Comparison of ENCODE assay signal across 26 cellular contexts in the genomic region with DNA sequence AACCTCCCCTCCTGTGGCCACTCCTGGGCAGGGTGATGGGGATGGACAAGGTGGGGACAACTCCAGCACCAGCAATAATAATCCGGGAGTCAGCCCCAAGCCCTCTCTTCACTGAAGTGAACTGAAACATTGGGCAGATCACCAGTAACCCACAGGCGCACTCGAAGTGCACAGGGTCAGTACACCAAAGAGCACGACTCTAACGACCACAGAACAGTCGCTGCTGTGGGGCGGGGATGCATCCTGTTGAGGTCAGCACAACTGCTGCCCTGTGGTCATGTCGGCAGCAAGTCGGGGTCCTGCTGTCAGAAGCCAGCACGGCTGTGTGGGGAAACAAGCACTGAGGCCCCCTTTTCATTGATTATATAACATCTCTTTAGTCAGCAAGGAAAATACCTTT. TPM values are rescaled to one million over a fixed set of nuclear protein-coding genes. Genes with fewer than 3 reads are reported as not detected.
DNase-seq lines count a peak whose midpoint lies in the region; ATAC-seq and TF ChIP-seq lines count a peak whose summit lies in the region.
"Had no signal": no experiment of that assay in that cellular context is flagged by ENCODE, and none has a peak within 500 bp of the region (broad histone marks: within the 10 kb centered on the region; RNA-seq: fewer than 3 reads in every experiment).

No MANE protein-coding gene starts in this region.

- TF ChIP-seq CTCF in activated CD8-positive, alpha-beta T cell treated with anti-CD3 and anti-CD28 coated beads for 36 hours (IDR thresholded peaks at IDR 0.05): no peak
- no peak for TF ChIP-seq CTCF in left ventricle myocardium inferior (IDR thresholded peaks at IDR 0.05; ENCODE audit: borderline replicate concordance)
- TF ChIP-seq CTCF in NB4 (IDR thresholded peaks at IDR 0.05; ENCODE audit: low read depth, low read length): no peak
- TF ChIP-seq CTCF in progenitor cell of endocrine pancreas (IDR thresholded peaks at IDR 0.05; ENCODE audit: unreplicated experiment): no peak

- peaks cover 48% of the 10 kb centered on the region for H3K4me1 Mint-ChIP-seq in activated CD8-positive, alpha-beta T cell treated with anti-CD3 and anti-CD28 coated beads, Interleukin-2, amount 10 ng/mL, durations not matched to agents 7 days and 5 days (ENCODE audit: low read depth)
- H3K4me1 Mint-ChIP-seq in activated CD8-positive, alpha-beta T cell treated with anti-CD3 and anti-CD28 coated beads for 36 hours (ENCODE audit: low read depth): peaks cover 16% of the 10 kb centered on the region
- H3K4me1 Mint-ChIP-seq in progenitor cell of endocrine pancreas (ENCODE audit: low read depth): no peaks in the 10 kb centered on the region

- DNase-seq in activated CD8-positive, alpha-beta T cell treated with anti-CD3 and anti-CD28 coated beads, Interleukin-2, amount 10 ng/mL, durations not matched to agents 7 days and 5 days: no peak
- DNase-seq in activated CD8-positive, alpha-beta T cell treated with anti-CD3 and anti-CD28 coated beads for 36 hours: no peak
- DNase-seq in Right ventricle myocardium superior (peak; percentile 31), left ventricle myocardium inferior (no peak), NB4 (ENCODE audit: low read depth) (peak; percentile 36), progenitor cell of endocrine pancreas (ENCODE audit: low spot score, unreplicated experiment) (no peak), pons (ENCODE audit: low spot score) (no peak)
- DNase-seq: CD4-positive, CD25-positive, alpha-beta regulatory T cell; DMS153; DND-41; H7; Kasumi-1; MV-4-11; NCI-H1105 treated with DMSO at 0.1 percent for 48 hours; NCI-H146; NCI-H1930; NCI-H2107; NCI-H446; NCI-H524 treated with DMSO at 0.1 percent for 48 hours; NCI-H774; PC-3 had no signal

- peak overlapping the region; percentile 39 for H3K27ac Mint-ChIP-seq in activated CD8-positive, alpha-beta T cell treated with anti-CD3 and anti-CD28 coated beads, Interleukin-2, amount 10 ng/mL, durations not matched to agents 7 days and 5 days
- no peak overlapping the region for H3K27ac Mint-ChIP-seq in activated CD8-positive, alpha-beta T cell treated with anti-CD3 and anti-CD28 coated beads for 36 hours
- peak overlapping the region; percentile 64 for H3K27ac Mint-ChIP-seq in progenitor cell of endocrine pancreas
- H3K27ac Mint-ChIP-seq: CD4-positive, CD25-positive, alpha-beta regulatory T cell had no signal

- no peak overlapping the region for H3K27ac ChIP-seq in left ventricle myocardium inferior (replicated peaks)
- H3K27ac ChIP-seq: BLaER1, GM23248, SJSA1 had no signal

- no peak overlapping the region for H3K4me3 Mint-ChIP-seq in activated CD8-positive, alpha-beta T cell treated with anti-CD3 and anti-CD28 coated beads, Interleukin-2, amount 10 ng/mL, durations not matched to agents 7 days and 5 days
- H3K4me3 Mint-ChIP-seq in activated CD8-positive, alpha-beta T cell treated with anti-CD3 and anti-CD28 coated beads for 36 hours: no peak overlapping the region
- no peak overlapping the region for H3K4me3 Mint-ChIP-seq in progenitor cell of endocrine pancreas (ENCODE audit: low read depth)

- CTCF ChIA-PET in activated CD8-positive, alpha-beta T cell treated with anti-CD3 and anti-CD28 coated beads, Interleukin-2, amount 10 ng/mL, durations not matched to agents 7 days and 5 days (lab: Charles Lee): interaction anchor here (0.8 kb wide), 1 partner anchor 13 kb away, joined by 3 read pairs; no protein-coding TSS in a partner anchor
- CTCF ChIA-PET in activated CD8-positive, alpha-beta T cell treated with anti-CD3 and anti-CD28 coated beads for 36 hours (lab: Charles Lee): interaction anchor here (1.3 kb wide), 1 partner anchor 8 kb away, joined by 3 read pairs; no protein-coding TSS in a partner anchor

- no peaks in the 10 kb centered on the region for H3K9me3 ChIP-seq in left ventricle myocardium inferior (replicated peaks)
- H3K9me3 ChIP-seq: BLaER1, SJSA1 had no signal

- H3K36me3 Mint-ChIP-seq in activated CD8-positive, alpha-beta T cell treated with anti-CD3 and anti-CD28 coated beads, Interleukin-2, amount 10 ng/mL, durations not matched to agents 7 days and 5 days (ENCODE audit: low read depth): peaks cover 51% of the 10 kb centered on the region
- peaks cover 47% of the 10 kb centered on the region for H3K36me3 Mint-ChIP-seq in activated CD8-positive, alpha-beta T cell treated with anti-CD3 and anti-CD28 coated beads for 36 hours (ENCODE audit: low read depth)
- peaks cover 23% of the 10 kb centered on the region for H3K36me3 Mint-ChIP-seq in progenitor cell of endocrine pancreas (ENCODE audit: insufficient read depth)

- peaks cover 5% of the 10 kb centered on the region for H3K4me1 ChIP-seq in left ventricle myocardium inferior
- H3K4me1 ChIP-seq: SJSA1 had no signal

- intact Hi-C loops in activated CD8-positive, alpha-beta T cell treated with anti-CD3 and anti-CD28 coated beads for 36 hours (cut with micrococcal nuclease): no loop called here
- intact Hi-C loops in Right ventricle myocardium superior (cut with DNase I): no loop called here
- intact Hi-C loops in left ventricle myocardium inferior (cut with micrococcal nuclease): no loop called here

- no peaks in the 10 kb centered on the region for H3K27me3 Mint-ChIP-seq in activated CD8-positive, alpha-beta T cell treated with anti-CD3 and anti-CD28 coated beads, Interleukin-2, amount 10 ng/mL, durations not matched to agents 7 days and 5 days (ENCODE audit: low read depth)
- no peaks in the 10 kb centered on the region for H3K27me3 Mint-ChIP-seq in activated CD8-positive, alpha-beta T cell treated with anti-CD3 and anti-CD28 coated beads for 36 hours
- H3K27me3 Mint-ChIP-seq in progenitor cell of endocrine pancreas: no peaks in the 10 kb centered on the region
- H3K27me3 Mint-ChIP-seq: CD4-positive, CD25-positive, alpha-beta regulatory T cell had no signal

- no peaks in the 10 kb centered on the region for H3K27me3 ChIP-seq in left ventricle myocardium inferior (ENCODE audit: low read depth)
- H3K27me3 ChIP-seq: BLaER1, SJSA1 had no signal

- POLR2A ChIA-PET in activated CD8-positive, alpha-beta T cell treated with anti-CD3 and anti-CD28 coated beads, Interleukin-2, amount 10 ng/mL, durations not matched to agents 7 days and 5 days (lab: Charles Lee): no interaction called here
- POLR2A ChIA-PET in activated CD8-positive, alpha-beta T cell treated with anti-CD3 and anti-CD28 coated beads for 36 hours (lab: Charles Lee): interaction anchor here (1.0 kb wide), 1 partner anchor 180 kb away, joined by 4 read pairs; no protein-coding TSS in a partner anchor

- no peaks in the 10 kb centered on the region for H3K9me3 Mint-ChIP-seq in activated CD8-positive, alpha-beta T cell treated with anti-CD3 and anti-CD28 coated beads, Interleukin-2, amount 10 ng/mL, durations not matched to agents 7 days and 5 days (ENCODE audit: insufficient read depth)
- no peaks in the 10 kb centered on the region for H3K9me3 Mint-ChIP-seq in activated CD8-positive, alpha-beta T cell treated with anti-CD3 and anti-CD28 coated beads for 36 hours
- no peaks in the 10 kb centered on the region for H3K9me3 Mint-ChIP-seq in progenitor cell of endocrine pancreas (ENCODE audit: low read depth)
- H3K9me3 Mint-ChIP-seq: CD4-positive, CD25-positive, alpha-beta regulatory T cell had no signal

- ATAC-seq in activated CD8-positive, alpha-beta T cell treated with anti-CD3 and anti-CD28 coated beads, Interleukin-2, amount 10 ng/mL, durations not matched to agents 7 days and 5 days: no peak
- ATAC-seq in activated CD8-positive, alpha-beta T cell treated with anti-CD3 and anti-CD28 coated beads for 36 hours: no peak
- ATAC-seq in Right ventricle myocardium superior (ENCODE audit: poor library complexity) (no peak), GM19351 (IDR thresholded peaks at IDR 0.05; ENCODE audit: unreplicated experiment) (no peak)
- ATAC-seq: K562, PC-3 had no signal

- H3K4me3 ChIP-seq in left ventricle myocardium inferior (no peak overlapping the region), NB4 (ENCODE audit: low read depth, low read length) (no peak overlapping the region)
- H3K4me3 ChIP-seq: BLaER1, GM23248, K562, SJSA1 had no signal

- no peak for TF ChIP-seq POLR2A in NB4 (IDR thresholded peaks at IDR 0.05; ENCODE audit: extremely low read depth, insufficient read length)

- peaks cover 64% of the 10 kb centered on the region for H3K36me3 ChIP-seq in left ventricle myocardium inferior

RNA-seq across cellular contexts. Expression of a gene that starts 14.6 kb away (rescaled TPM):
- total RNA-seq in activated CD8-positive, alpha-beta T cell treated with anti-CD3 and anti-CD28 coated beads, Interleukin-2, amount 10 ng/mL, durations not matched to agents 7 days and 5 days: 10 to 100 TPM; 45.7 to 48.3 TPM
- 10 to 100 TPM; 11.8 to 12.1 TPM for total RNA-seq in activated CD8-positive, alpha-beta T cell treated with anti-CD3 and anti-CD28 coated beads for 36 hours
- total RNA-seq in Right ventricle myocardium superior: 8.1 TPM
- 7.7 TPM for total RNA-seq in left ventricle myocardium inferior
- 43.6 and 49.3 TPM in 2 replicates for total RNA-seq in progenitor cell of endocrine pancreas

RNA-seq across cellular contexts. Expression of a gene that starts 48.3 kb away (rescaled TPM):
- 100 to 1,000 TPM; 126 to 129 TPM for total RNA-seq in activated CD8-positive, alpha-beta T cell treated with anti-CD3 and anti-CD28 coated beads, Interleukin-2, amount 10 ng/mL, durations not matched to agents 7 days and 5 days
- 100 to 1,000 TPM; 343 to 379 TPM for total RNA-seq in activated CD8-positive, alpha-beta T cell treated with anti-CD3 and anti-CD28 coated beads for 36 hours
- 146 TPM for total RNA-seq in Right ventricle myocardium superior
- total RNA-seq in left ventricle myocardium inferior: 128 TPM
- total RNA-seq in progenitor cell of endocrine pancreas: 212 and 216 TPM in 2 replicates

RNA-seq across cellular contexts. Expression of a gene that starts 57.7 kb away (rescaled TPM):
- total RNA-seq in activated CD8-positive, alpha-beta T cell treated with anti-CD3 and anti-CD28 coated beads, Interleukin-2, amount 10 ng/mL, durations not matched to agents 7 days and 5 days: 10 to 100 TPM; 16.3 to 16.5 TPM
- 10 to 100 TPM in 1 of 2 experiments, 1 to 10 TPM in 1; 9.8 to 10.1 TPM for total RNA-seq in activated CD8-positive, alpha-beta T cell treated with anti-CD3 and anti-CD28 coated beads for 36 hours
- total RNA-seq in Right ventricle myocardium superior (3.2 TPM), left ventricle myocardium inferior (2.5 TPM), progenitor cell of endocrine pancreas (13.8 and 14.0 TPM in 2 replicates)

Comparison
In these comparisons a context has a peak if more than half of its experiments do, and no peak if none do; other contexts are left out.
1. DNase-seq: peak in Right ventricle myocardium superior (single experiment) and NB4 (single experiment); none in activated CD8-positive, alpha-beta T cell treated with anti-CD3 and anti-CD28 coated beads, Interleukin-2, amount 10 ng/mL, durations not matched to agents 7 days and 5 days (single experiment), activated CD8-positive, alpha-beta T cell treated with anti-CD3 and anti-CD28 coated beads for 36 hours (single experiment), left ventricle myocardium inferior (single experiment), progenitor cell of endocrine pancreas (single experiment) and pons (single experiment).